19 cellular contexts compared by ENCODE assay signal in the genomic region with DNA sequence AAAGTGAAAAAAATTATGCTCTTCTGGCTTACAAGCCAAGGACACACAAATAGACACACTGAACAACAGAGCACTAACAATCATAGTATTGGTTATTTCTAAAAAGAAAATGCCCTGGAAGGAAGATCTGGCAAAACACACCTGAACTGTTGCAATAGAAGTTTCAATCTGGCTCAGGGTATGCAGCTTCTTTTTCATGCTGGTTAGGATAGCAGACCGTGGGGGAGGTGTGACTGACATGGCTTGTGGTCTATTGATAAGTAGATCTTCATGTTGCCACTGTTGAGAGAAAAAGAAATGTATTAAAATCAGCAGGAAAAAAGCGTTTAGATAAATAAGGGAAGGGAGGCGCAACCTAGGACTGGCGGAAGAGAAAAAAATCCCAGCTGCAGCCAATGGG. TPM values are rescaled to one million over a fixed set of nuclear protein-coding genes. Genes with fewer than 3 reads are reported as not detected.
DNase-seq lines count a peak whose midpoint lies in the region; ATAC-seq, FAIRE-seq and TF ChIP-seq lines count a peak whose summit lies in the region.
"Had no signal": no experiment of that assay in that cellular context is flagged by ENCODE, and none has a peak within 500 bp of the region (broad histone marks: within the 10 kb centered on the region; RNA-seq: fewer than 3 reads in every experiment).

No MANE protein-coding gene starts in this region.

- no TSS peak for BruUV-seq in HepG2 (replicated peaks; lab: Mats Ljungman, UMichigan)

- no peak for TF ChIP-seq RAD21 in HepG2 (CRISPR knock-in tag; IDR thresholded peaks at IDR 0.05)

- TF ChIP-seq CTCF in GM23338 (conservative IDR thresholded peaks at IDR 0.05; ENCODE audit: low read depth in 2 of 2) (no peak), WTC11 (IDR thresholded peaks at IDR 0.05) (no peak), HepG2 (CRISPR knock-in tag; IDR thresholded peaks at IDR 0.05) (no peak)

- whole genome bisulfite sequencing in HepG2 (ENCODE audit: low lambda C conversion rate): 94% methylated on average over 4 of the region's 4 CpGs

- intact Hi-C loops in HepG2 (cut with micrococcal nuclease; ENCODE audit: unreplicated experiment): no loop called here

- peaks cover 39% of the 10 kb centered on the region for H3K36me3 ChIP-seq in GM23338 (ENCODE audit: insufficient read depth)
- peaks cover 25 to 47% of the 10 kb centered on the region in 2 experiments for H3K36me3 ChIP-seq in HepG2 (replicated peaks in 1 of 2; ENCODE audit: control insufficient read depth in 1 of 2, insufficient read depth in 2 of 2, low read length in 2 of 2)

- CTCF ChIA-PET in activated CD4-positive, alpha-beta T cell treated with anti-CD3 and anti-CD28 coated beads, Interleukin-2, amount 10 ng/mL, durations not matched to agents 7 days and 5 days (lab: Charles Lee): interaction anchor here (1.0 to 1.2 kb wide), 3 partner anchors 12 to 38 kb away, joined by 3 read pairs; a partner anchor contains a TSS
- CTCF ChIA-PET in WTC11 (lab: Charles Lee): interaction anchor here (2.0 kb wide), 1 partner anchor 26 kb away, joined by 8 read pairs; a partner anchor contains a TSS
- CTCF ChIA-PET in HepG2 (lab: Yijun Ruan, JAX; ENCODE audit: low intra/inter-chr PET ratio, low total read pairs): no interaction called here

- H3K27ac Mint-ChIP-seq in activated CD4-positive, alpha-beta T cell treated with anti-CD3 and anti-CD28 coated beads, Interleukin-2, amount 10 ng/mL, durations not matched to agents 7 days and 5 days: peak overlapping the region; percentile 3
- H3K27ac Mint-ChIP-seq in GM23338 (peak overlapping the region; percentile 23), WTC11 (peak overlapping the region; percentile 32; the same call in 1 of the 2 replicates), immature natural killer cell (peak overlapping the region in 1 of 6 donors; percentile 44)
- H3K27ac Mint-ChIP-seq: HFFc6 had no signal

- H3K4me3 Mint-ChIP-seq in activated CD4-positive, alpha-beta T cell treated with anti-CD3 and anti-CD28 coated beads, Interleukin-2, amount 10 ng/mL, durations not matched to agents 7 days and 5 days: no peak overlapping the region
- H3K4me3 Mint-ChIP-seq in GM23338 (no peak overlapping the region), WTC11 (no peak overlapping the region), immature natural killer cell (no peak overlapping the region)
- H3K4me3 Mint-ChIP-seq: HFFc6 had no signal

- DNase-seq in activated CD4-positive, alpha-beta T cell treated with anti-CD3 and anti-CD28 coated beads, Interleukin-2, amount 10 ng/mL, durations not matched to agents 7 days and 5 days: no peak
- no peak for DNase-seq in activated CD4-positive, alpha-beta T cell treated with anti-CD3 and anti-CD28 coated beads for 1 hour
- DNase-seq in GM23338 (ENCODE audit: low spot score) (no peak), WTC11 (ENCODE audit: low spot score) (no peak), HepG2 (ENCODE audit: low spot score) (no peak), immature natural killer cell (no peak)
- DNase-seq: COR-L47, GF-D8, HFFc6, NCI-H1436, NCI-H2029, NCI-H748 treated with DMSO at 0.1 percent for 48 hours, PC-9 had no signal

- no peak overlapping the region for H3K27ac ChIP-seq in GM23338 (ENCODE audit: low read depth)
- H3K27ac ChIP-seq in HepG2 (ENCODE audit: extremely low read length, insufficient read depth, low read length): no peak overlapping the region
- H3K27ac ChIP-seq: C4-2B, KMS-11, PC-9 had no signal

- no peaks in the 10 kb centered on the region; the same call in 1 of the 2 replicates for H3K4me1 ChIP-seq in GM23338 (ENCODE audit: insufficient read depth)
- H3K4me1 ChIP-seq in HepG2 (ENCODE audit: insufficient read depth, low read length): peaks cover 8% of the 10 kb centered on the region; the same call in 1 of the 2 replicates

- TF ChIP-seq EP300 in HepG2 (IDR thresholded peaks at IDR 0.05; ENCODE audit: low read depth in 2 of 2, low read length in 2 of 2) (no peak), HepG2 (CRISPR knock-in tag; IDR thresholded peaks at IDR 0.05; ENCODE audit: borderline replicate concordance) (no peak)

- in situ Hi-C loops in HepG2 (cut with HindIII; ENCODE audit: extremely low pct_ligation_motif_present, low pct_unique_long_range_greater_than_20kb): no loop called here

- H3K27me3 Mint-ChIP-seq in activated CD4-positive, alpha-beta T cell treated with anti-CD3 and anti-CD28 coated beads, Interleukin-2, amount 10 ng/mL, durations not matched to agents 7 days and 5 days: no peaks in the 10 kb centered on the region
- H3K27me3 Mint-ChIP-seq in GM23338 (ENCODE audit: insufficient read depth, low read depth, poor library complexity) (peaks cover 7% of the 10 kb centered on the region), WTC11 (ENCODE audit: low read depth) (no peaks in the 10 kb centered on the region), immature natural killer cell (ENCODE audit: low read depth in 3 of 3) (peaks cover 0 to 2% (median 0%) of the 10 kb centered on the region in 3 donors)

- TF ChIP-seq POLR2A in HepG2 (IDR thresholded peaks at IDR 0.05; ENCODE audit: insufficient read depth in 1 of 2, low read depth in 2 of 2, low read length in 2 of 2): no peak

- H3K4me1 Mint-ChIP-seq in activated CD4-positive, alpha-beta T cell treated with anti-CD3 and anti-CD28 coated beads, Interleukin-2, amount 10 ng/mL, durations not matched to agents 7 days and 5 days: peaks cover 4% of the 10 kb centered on the region
- H3K4me1 Mint-ChIP-seq in GM23338: peaks cover 4% of the 10 kb centered on the region
- peaks cover 12% of the 10 kb centered on the region for H3K4me1 Mint-ChIP-seq in WTC11
- no peaks in the 10 kb centered on the region for H3K4me1 Mint-ChIP-seq in immature natural killer cell

- peaks cover 36% of the 10 kb centered on the region for H3K36me3 Mint-ChIP-seq in activated CD4-positive, alpha-beta T cell treated with anti-CD3 and anti-CD28 coated beads, Interleukin-2, amount 10 ng/mL, durations not matched to agents 7 days and 5 days (ENCODE audit: low read depth)
- H3K36me3 Mint-ChIP-seq in GM23338 (ENCODE audit: low read depth): peaks cover 48% of the 10 kb centered on the region
- peaks cover 45% of the 10 kb centered on the region for H3K36me3 Mint-ChIP-seq in WTC11
- H3K36me3 Mint-ChIP-seq in immature natural killer cell: peaks cover 7 to 24% (median 15%) of the 10 kb centered on the region in 3 donors

- H3K79me2 ChIP-seq in GM23338 (replicated peaks; ENCODE audit: insufficient read depth) (no peaks in the 10 kb centered on the region), HepG2 (ENCODE audit: insufficient read depth, low read length) (no peaks in the 10 kb centered on the region)

- H3K9me3 Mint-ChIP-seq in activated CD4-positive, alpha-beta T cell treated with anti-CD3 and anti-CD28 coated beads, Interleukin-2, amount 10 ng/mL, durations not matched to agents 7 days and 5 days: no peaks in the 10 kb centered on the region
- H3K9me3 Mint-ChIP-seq in GM23338 (no peaks in the 10 kb centered on the region), WTC11 (no peaks in the 10 kb centered on the region), immature natural killer cell (no peaks in the 10 kb centered on the region)
- H3K9me3 Mint-ChIP-seq: HFFc6 had no signal

- ATAC-seq in GM23338 (no peak), WTC11 (no peak; the same call in 1 of the 2 replicates), HepG2 (no peak), HG03442 (IDR thresholded peaks at IDR 0.05; ENCODE audit: unreplicated experiment) (no peak), esophagus mucosa (no peak)

- no peak for FAIRE-seq in HepG2 (lab: Jason Lieb, UNC)
- FAIRE-seq: GM12891, GM18507 had no signal

- no peak overlapping the region for H3K9ac ChIP-seq in HepG2 (ENCODE audit: insufficient read depth, low read depth, low read length)
- H3K9ac ChIP-seq: KMS-11 had no signal

- no peaks in the 10 kb centered on the region for H3K9me3 ChIP-seq in HepG2 (ENCODE audit: low read length)

- H3K9me2 ChIP-seq in GM23338 (ENCODE audit: insufficient read depth): no peaks in the 10 kb centered on the region

- 0 out of 2 replicates have a peak, but pooled peaks cover 5% of the 10 kb centered on the region for H3F3A ChIP-seq in GM23338 (replicated peaks; ENCODE audit: low read depth)

- H3K27me3 ChIP-seq in GM23338 (ENCODE audit: insufficient read depth) (no peaks in the 10 kb centered on the region), HepG2 (ENCODE audit: control insufficient read depth in 1 of 2, insufficient read depth in 2 of 2, low read length in 2 of 2) (no peaks in the 10 kb centered on the region)

- H4K20me1 ChIP-seq in GM23338 (replicated peaks; ENCODE audit: insufficient read depth) (peaks cover 5% of the 10 kb centered on the region), HepG2 (ENCODE audit: insufficient read depth, low read length) (no peaks in the 10 kb centered on the region)

- H3K4me3 ChIP-seq in GM23338 (no peak overlapping the region), HepG2 (replicated peaks in 1 of 3; ENCODE audit: insufficient read depth in 1 of 3, low read depth in 2 of 3, low read length in 3 of 3) (no peak overlapping the region)
- H3K4me3 ChIP-seq: PC-9 had no signal

- H3K4me2 ChIP-seq in GM23338 (no peak overlapping the region), HepG2 (ENCODE audit: low read depth, low read length) (no peak overlapping the region)
- H3K4me2 ChIP-seq: KMS-11, PC-9 had no signal

- POLR2A ChIA-PET in activated CD4-positive, alpha-beta T cell treated with anti-CD3 and anti-CD28 coated beads, Interleukin-2, amount 10 ng/mL, durations not matched to agents 7 days and 5 days (lab: Charles Lee): no interaction called here
- POLR2A ChIA-PET in WTC11 (lab: Charles Lee) (interaction anchor here (1.4 kb wide), 1 partner anchor 26 kb away, joined by 5 read pairs; a partner anchor contains a TSS), HepG2 (lab: Yijun Ruan, JAX) (interaction anchor here (1.1 to 1.5 kb wide), 2 partner anchors 26 to 118 kb away, joined by 3 read pairs; a partner anchor contains a TSS)

- H2AFZ ChIP-seq in GM23338 (no peak overlapping the region), HepG2 (ENCODE audit: low read length) (no peak overlapping the region)
- H2AFZ ChIP-seq: PC-9 had no signal

RNA-seq across cellular contexts. Expression of a gene that starts 26.5 kb away (rescaled TPM):
- 100 to 1,000 TPM; 276 to 321 TPM for total RNA-seq in activated CD4-positive, alpha-beta T cell treated with anti-CD3 and anti-CD28 coated beads, Interleukin-2, amount 10 ng/mL, durations not matched to agents 7 days and 5 days
- 250 and 270 TPM in 2 replicates for total RNA-seq in GM23338 (2014; rRNA removed; shearing (Covaris generic))
- 160 and 192 TPM in 2 replicates for polyA plus RNA-seq in GM23338 (2016; fragmentation: Nextera tagmentation; extraction: Ambion mirVana)
- total RNA-seq in WTC11 (2021): 137 to 172 TPM (median 151 TPM) in 3 replicates
- total RNA-seq in HepG2 (2016; rRNA removed; fragmentation: Illumina TruSeq; extraction: Trizol): 273 and 373 TPM in 2 replicates
- 62.8 and 68.6 TPM in 2 replicates for total RNA-seq in HepG2 (2016; cell fraction: cytosol; rRNA removed; fragmentation: Illumina TruSeq; extraction: Trizol; ENCODE audit: low read depth)
- total RNA-seq in HepG2 (2016; cell fraction: insoluble cytoplasmic fraction; rRNA removed; fragmentation: Illumina TruSeq; extraction: Trizol): 270 and 373 TPM in 2 replicates
- total RNA-seq in HepG2 (2016; cell fraction: membrane; rRNA removed; fragmentation: Illumina TruSeq; extraction: Trizol): 152 and 174 TPM in 2 replicates
- total RNA-seq in HepG2 (2016; cell fraction: nucleus; rRNA removed; fragmentation: Illumina TruSeq; extraction: Trizol): 309 and 367 TPM in 2 replicates
- 183 and 263 TPM in 2 replicates for polyA plus RNA-seq in HepG2 (2011; rRNA removed)
- 211 and 261 TPM in 2 replicates for polyA plus RNA-seq in HepG2 (2011; cell fraction: cytosol; rRNA removed)
- polyA plus RNA-seq in HepG2 (2011; cell fraction: nucleus; rRNA removed): 71.4 and 76.3 TPM in 2 replicates
- polyA plus RNA-seq in HepG2 (2012): 155 and 252 TPM in 2 replicates
- 29.0 and 31.7 TPM in 2 replicates for polyA plus RNA-seq in HepG2 (2016; cell fraction: cytosol; fragmentation: Illumina TruSeq; extraction: Trizol; ENCODE audit: low read depth)
- polyA plus RNA-seq in HepG2 (2016; cell fraction: insoluble cytoplasmic fraction; fragmentation: Illumina TruSeq; extraction: Trizol; ENCODE audit: low read depth): 231 and 253 TPM in 2 replicates
- 67.0 and 74.0 TPM in 2 replicates for polyA plus RNA-seq in HepG2 (2016; cell fraction: membrane; fragmentation: Illumina TruSeq; extraction: Trizol; ENCODE audit: low read depth)
- polyA plus RNA-seq in HepG2 (2016; cell fraction: nucleus; fragmentation: Illumina TruSeq; extraction: Trizol; ENCODE audit: insufficient read depth, low read depth): 404 and 453 TPM in 2 replicates
- polyA minus RNA-seq in HepG2 (2011; rRNA and poly(A)+ RNA removed; ENCODE audit: low replicate concordance): 262 and 330 TPM in 2 replicates
- polyA minus RNA-seq in HepG2 (2011; cell fraction: cytosol; rRNA and poly(A)+ RNA removed): 199 and 232 TPM in 2 replicates
- 155 and 156 TPM in 2 replicates for polyA minus RNA-seq in HepG2 (2011; cell fraction: nucleus; rRNA and poly(A)+ RNA removed)
- 100 to 1,000 TPM; 267 to 497 (median 308) TPM for polyA plus RNA-seq in immature natural killer cell
- 76.4 TPM for total RNA-seq in esophagus mucosa

RNA-seq across cellular contexts. Expression of a gene that starts 37.8 kb away (rescaled TPM):
- 1,000 to 10,000 TPM; 1,939 to 2,119 TPM for total RNA-seq in activated CD4-positive, alpha-beta T cell treated with anti-CD3 and anti-CD28 coated beads, Interleukin-2, amount 10 ng/mL, durations not matched to agents 7 days and 5 days
- 1,984 and 2,171 TPM in 2 replicates for total RNA-seq in GM23338 (2014; rRNA removed; shearing (Covaris generic))
- polyA plus RNA-seq in GM23338 (2016; fragmentation: Nextera tagmentation; extraction: Ambion mirVana) (2,163 and 2,303 TPM in 2 replicates), HepG2 (2011; rRNA removed) (8,070 and 9,457 TPM in 2 replicates), immature natural killer cell (1,000 to 10,000 TPM in 2 of 3 donors, 100 to 1,000 TPM in 1; 767 to 2,522 (median 1,576) TPM)
- total RNA-seq in WTC11 (2021) (1,612 to 1,889 TPM (median 1,831 TPM) in 3 replicates), HepG2 (2016; rRNA removed; fragmentation: Illumina TruSeq; extraction: Trizol) (5,489 and 6,421 TPM in 2 replicates), esophagus mucosa (1,438 TPM)
- total RNA-seq in HepG2 (2016; cell fraction: cytosol; rRNA removed; fragmentation: Illumina TruSeq; extraction: Trizol; ENCODE audit: low read depth): 8,046 and 9,031 TPM in 2 replicates
- total RNA-seq in HepG2 (2016; cell fraction: insoluble cytoplasmic fraction; rRNA removed; fragmentation: Illumina TruSeq; extraction: Trizol): 5,533 and 6,779 TPM in 2 replicates
- total RNA-seq in HepG2 (2016; cell fraction: membrane; rRNA removed; fragmentation: Illumina TruSeq; extraction: Trizol): 15,303 and 15,847 TPM in 2 replicates
- total RNA-seq in HepG2 (2016; cell fraction: nucleus; rRNA removed; fragmentation: Illumina TruSeq; extraction: Trizol): 1,768 and 1,992 TPM in 2 replicates
- 13,484 and 16,402 TPM in 2 replicates for polyA plus RNA-seq in HepG2 (2011; cell fraction: cytosol; rRNA removed)
- 2,439 and 3,146 TPM in 2 replicates for polyA plus RNA-seq in HepG2 (2011; cell fraction: nucleus; rRNA removed)
- 7,540 and 10,455 TPM in 2 replicates for polyA plus RNA-seq in HepG2 (2012)
- polyA plus RNA-seq in HepG2 (2016; cell fraction: cytosol; fragmentation: Illumina TruSeq; extraction: Trizol; ENCODE audit: low read depth): 10,067 and 10,790 TPM in 2 replicates
- polyA plus RNA-seq in HepG2 (2016; cell fraction: insoluble cytoplasmic fraction; fragmentation: Illumina TruSeq; extraction: Trizol; ENCODE audit: low read depth): 5,820 and 6,347 TPM in 2 replicates
- polyA plus RNA-seq in HepG2 (2016; cell fraction: membrane; fragmentation: Illumina TruSeq; extraction: Trizol; ENCODE audit: low read depth): 12,932 and 13,350 TPM in 2 replicates
- 3,080 and 3,274 TPM in 2 replicates for polyA plus RNA-seq in HepG2 (2016; cell fraction: nucleus; fragmentation: Illumina TruSeq; extraction: Trizol; ENCODE audit: insufficient read depth, low read depth)
- 955 and 1,060 TPM in 2 replicates for polyA minus RNA-seq in HepG2 (2011; rRNA and poly(A)+ RNA removed; ENCODE audit: low replicate concordance)
- 550 and 682 TPM in 2 replicates for polyA minus RNA-seq in HepG2 (2011; cell fraction: cytosol; rRNA and poly(A)+ RNA removed)
- 381 and 597 TPM in 2 replicates for polyA minus RNA-seq in HepG2 (2011; cell fraction: nucleus; rRNA and poly(A)+ RNA removed)
